ENCODE assay signal across 11 cellular contexts in the genomic region with DNA sequence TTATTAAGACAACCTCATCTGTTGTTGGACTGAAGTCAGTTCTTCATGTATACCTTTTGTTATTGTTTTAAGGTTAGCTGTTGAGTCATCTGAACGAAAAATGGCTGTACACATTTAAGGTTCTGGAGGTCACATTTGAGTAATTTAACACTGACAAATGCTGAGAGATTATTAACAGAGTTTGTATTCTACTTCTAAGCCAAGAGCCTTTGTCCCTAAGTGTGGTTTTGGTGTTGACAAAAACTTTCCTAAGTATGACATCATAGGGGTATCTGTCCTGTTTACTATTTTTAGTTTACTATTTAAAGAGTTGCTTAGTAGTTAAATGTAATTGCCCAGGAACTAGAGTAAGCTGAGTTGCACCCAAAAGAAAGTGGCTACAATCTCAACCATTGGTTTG.
DNase-seq lines count a peak whose midpoint lies in the region; ATAC-seq and TF ChIP-seq lines count a peak whose summit lies in the region.
"Had no signal": no experiment of that assay in that cellular context is flagged by ENCODE, and none has a peak within 500 bp of the region (broad histone marks: within the 10 kb centered on the region; RNA-seq: fewer than 3 reads in every experiment).

No MANE protein-coding gene starts in this region.

- H4K8ac ChIP-seq in mesenchymal stem cell (ENCODE audit: low read length) = no peak overlapping the region

- H3K4me1 ChIP-seq in mesenchymal stem cell (ENCODE audit: control insufficient read depth, insufficient read depth, low read depth, low read length) = no peaks in the 10 kb centered on the region
- peaks cover 23% of the 10 kb centered on the region for H3K4me1 ChIP-seq in lower lobe of right lung
- H3K4me1 ChIP-seq: prostate gland had no signal

- H3K27me3 ChIP-seq in mesenchymal stem cell (ENCODE audit: control insufficient read depth in 1 of 2, insufficient read depth in 1 of 2, low read length in 2 of 2) (no peaks in the 10 kb centered on the region), lower lobe of right lung (ENCODE audit: low read depth) (no peaks in the 10 kb centered on the region)

- H2BK15ac ChIP-seq in mesenchymal stem cell (ENCODE audit: low read depth, poor library complexity, severe bottlenecking) = no peak overlapping the region

- ATAC-seq in GM18868 (IDR thresholded peaks at IDR 0.05; ENCODE audit: unreplicated experiment) (peak; percentile 62), GM21825 (IDR thresholded peaks at IDR 0.05; ENCODE audit: unreplicated experiment) (peak; percentile 72), HG03469 (IDR thresholded peaks at IDR 0.05; ENCODE audit: unreplicated experiment) (peak; percentile 71), lower lobe of right lung (no peak), left colon (no peak)

- H3K14ac ChIP-seq in mesenchymal stem cell (ENCODE audit: low read length in 2 of 2) = no peak overlapping the region

- H3K79me1 ChIP-seq in mesenchymal stem cell (replicated peaks; ENCODE audit: low read length, poor library complexity, severe bottlenecking) = peaks cover 12% of the 10 kb centered on the region

- no peak overlapping the region for H3K23ac ChIP-seq in mesenchymal stem cell (ENCODE audit: low read length in 2 of 2)

- intact Hi-C loops in lower lobe of right lung (cut with DNase I) (no loop called here), left colon (cut with DNase I, micrococcal nuclease) (no loop called here)

- no peak overlapping the region for H4K91ac ChIP-seq in mesenchymal stem cell (ENCODE audit: low read length)

- TF ChIP-seq CTCF in lower lobe of right lung (IDR thresholded peaks at IDR 0.05) = no peak

- no peak overlapping the region for H3K4ac ChIP-seq in mesenchymal stem cell (ENCODE audit: low read depth in 1 of 2, low read length in 2 of 2)

- H3K4me2 ChIP-seq in mesenchymal stem cell (ENCODE audit: low read length, poor library complexity, severe bottlenecking) = no peak overlapping the region

- no peak overlapping the region for H2BK5ac ChIP-seq in mesenchymal stem cell (ENCODE audit: low read depth, low read length, poor library complexity, severe bottlenecking)

- H2AK5ac ChIP-seq in mesenchymal stem cell (ENCODE audit: low read length, severe bottlenecking) = no peak overlapping the region

- no peaks in the 10 kb centered on the region for H3K36me3 ChIP-seq in mesenchymal stem cell (ENCODE audit: control insufficient read depth in 1 of 2, insufficient read depth in 2 of 2, low read depth in 1 of 2, low read length in 2 of 2)
- H3K36me3 ChIP-seq in lower lobe of right lung = no peaks in the 10 kb centered on the region
- H3K36me3 ChIP-seq: prostate gland had no signal

- no peak overlapping the region for H2BK12ac ChIP-seq in mesenchymal stem cell (ENCODE audit: low read length in 2 of 2)

- no peak overlapping the region for H2AFZ ChIP-seq in mesenchymal stem cell (ENCODE audit: low read depth, low read length)

- no peaks in the 10 kb centered on the region for H3K9me3 ChIP-seq in mesenchymal stem cell (ENCODE audit: control insufficient read depth, low read length)
- H3K9me3 ChIP-seq in lower lobe of right lung = no peaks in the 10 kb centered on the region
- H3K9me3 ChIP-seq: prostate gland had no signal

- H2BK120ac ChIP-seq in mesenchymal stem cell (ENCODE audit: low read depth, low read length) = no peak overlapping the region

- H3K27ac ChIP-seq in mesenchymal stem cell (ENCODE audit: low read length, poor library complexity, severe bottlenecking) (no peak overlapping the region), lower lobe of right lung (no peak overlapping the region)
- H3K27ac ChIP-seq: prostate gland had no signal

- 47% methylated on average over 1 of the region's 1 CpG for WGBS in mesenchymal stem cell

- H3K4me3 ChIP-seq in mesenchymal stem cell (ENCODE audit: insufficient read depth in 1 of 2, low read depth in 1 of 2, low read length in 2 of 2) (no peak overlapping the region), lower lobe of right lung (no peak overlapping the region)
- H3K4me3 ChIP-seq: prostate gland had no signal

- H3K9ac ChIP-seq in mesenchymal stem cell (ENCODE audit: low read length) = no peak overlapping the region

- DNase-seq in mesenchymal stem cell (peak; percentile 54), SW 1271 (lab: John Stamatoyannopoulos, UW) (no peak), lower lobe of right lung (no peak), left colon (no peak)
- DNase-seq in activated CD4-positive, CD25-positive, alpha-beta regulatory T cell (lab: John Stamatoyannopoulos, UW) = no peak
- DNase-seq: DMS153, NCI-H226 had no signal

- H3K18ac ChIP-seq in mesenchymal stem cell (ENCODE audit: low read depth in 1 of 2, low read length in 2 of 2) = no peak overlapping the region

Comparison
In these comparisons a context has a peak if more than half of its experiments do, and no peak if none do; other contexts are left out.
1. ATAC-seq: peak in GM18868 (single experiment), GM21825 (single experiment) and HG03469 (single experiment); none in lower lobe of right lung (0 of 2) and left colon (single experiment).